26 cellular contexts compared by ENCODE assay signal in genomic region chr19:4114181-4114580, GRCh38. TPM values are rescaled to one million over a fixed set of nuclear protein-coding genes. Genes with fewer than 3 reads are reported as not detected.
DNase-seq lines count a peak whose midpoint lies in the region; ATAC-seq and TF ChIP-seq lines count a peak whose summit lies in the region.
"Had no signal": no experiment of that assay in that cellular context is flagged by ENCODE, and none has a peak within 500 bp of the region (broad histone marks: within the 10 kb centered on the region; RNA-seq: fewer than 3 reads in every experiment).

No MANE protein-coding gene starts in this region.

- H3K9me2 ChIP-seq in DOHH2 (replicated peaks; ENCODE audit: control insufficient read depth, low read length): no peaks in the 10 kb centered on the region

- TF ChIP-seq CTCF in DOHH2 (IDR thresholded peaks at IDR 0.05; ENCODE audit: low read depth, low read length, poor library complexity, severe bottlenecking) (no peak), nephron progenitor cell (IDR thresholded peaks at IDR 0.05) (no peak)

- no peaks in the 10 kb centered on the region for H3K27me3 Mint-ChIP-seq in activated CD4-positive, alpha-beta T cell treated with anti-CD3 and anti-CD28 coated beads, Interleukin-2, amount 10 ng/mL, durations not matched to agents 7 days and 5 days
- H3K27me3 Mint-ChIP-seq in activated CD8-positive, alpha-beta T cell treated with anti-CD3 and anti-CD28 coated beads, Interleukin-2, amount 10 ng/mL, durations not matched to agents 7 days and 5 days (ENCODE audit: low read depth): no peaks in the 10 kb centered on the region
- peaks cover 2% of the 10 kb centered on the region for H3K27me3 Mint-ChIP-seq in nephron progenitor cell (ENCODE audit: low read depth, poor library complexity)

- H3K4me2 ChIP-seq in DOHH2 (ENCODE audit: low read length): peak overlapping the region; percentile 97
- H3K4me2 ChIP-seq: PC-9 had no signal

- peaks cover 60% of the 10 kb centered on the region for H3K4me1 Mint-ChIP-seq in activated CD4-positive, alpha-beta T cell treated with anti-CD3 and anti-CD28 coated beads, Interleukin-2, amount 10 ng/mL, durations not matched to agents 7 days and 5 days
- peaks cover 72% of the 10 kb centered on the region for H3K4me1 Mint-ChIP-seq in activated CD8-positive, alpha-beta T cell treated with anti-CD3 and anti-CD28 coated beads, Interleukin-2, amount 10 ng/mL, durations not matched to agents 7 days and 5 days (ENCODE audit: low read depth)
- H3K4me1 Mint-ChIP-seq in nephron progenitor cell: peaks cover 14% of the 10 kb centered on the region

- peaks cover 61% of the 10 kb centered on the region for H3K4me1 ChIP-seq in DOHH2 (ENCODE audit: control insufficient read depth, low read length)
- H3K4me1 ChIP-seq: BE2C, pancreas had no signal

- H3K79me2 ChIP-seq in DOHH2 (ENCODE audit: control insufficient read depth, low read length): peaks cover 49% of the 10 kb centered on the region

- no peak for DNase-seq in activated CD4-positive, alpha-beta T cell treated with anti-CD3 and anti-CD28 coated beads, Interleukin-2, amount 10 ng/mL, durations not matched to agents 7 days and 5 days
- DNase-seq in activated CD4-positive, alpha-beta T cell treated with anti-CD3 and anti-CD28 coated beads, Interleukin-2, amount 50 U/mL, for 48 hours: no peak
- no peak for DNase-seq in activated CD8-positive, alpha-beta T cell treated with anti-CD3 and anti-CD28 coated beads, Interleukin-2, amount 10 ng/mL, durations not matched to agents 7 days and 5 days
- no peak for DNase-seq in nephron progenitor cell
- no peak for DNase-seq in NCI-H2171 treated with DMSO at 0.1 percent for 48 hours (lab: John Stamatoyannopoulos, UW)
- no peak for DNase-seq in activated naive CD4-positive, alpha-beta T cell treated with anti-CD3 and anti-CD28 coated beads, Interleukin-2, amount 50 U/mL, for 16 hours
- DNase-seq: BE2C, brain microvascular endothelial cell, cortex of kidney, NCI-H1105, NCI-H2081, NCI-H446, pancreas, PC-9, SIG-M5, T-helper 1 cell had no signal

- peaks cover 63% of the 10 kb centered on the region for H3K36me3 Mint-ChIP-seq in activated CD4-positive, alpha-beta T cell treated with anti-CD3 and anti-CD28 coated beads, Interleukin-2, amount 10 ng/mL, durations not matched to agents 7 days and 5 days (ENCODE audit: low read depth)
- H3K36me3 Mint-ChIP-seq in activated CD8-positive, alpha-beta T cell treated with anti-CD3 and anti-CD28 coated beads, Interleukin-2, amount 10 ng/mL, durations not matched to agents 7 days and 5 days (ENCODE audit: low read depth): peaks cover 76% of the 10 kb centered on the region
- H3K36me3 Mint-ChIP-seq in nephron progenitor cell (ENCODE audit: low read depth): peaks cover 77% of the 10 kb centered on the region

- 0 out of 2 replicates have a peak overlapping the region, but pooled peaks have one; percentile 27 for H3K4me3 ChIP-seq in DOHH2 (ENCODE audit: low read length)
- H3K4me3 ChIP-seq: lung, pancreas, PC-9, upper lobe of left lung had no signal

- no peaks in the 10 kb centered on the region for H3K9me3 Mint-ChIP-seq in activated CD4-positive, alpha-beta T cell treated with anti-CD3 and anti-CD28 coated beads, Interleukin-2, amount 10 ng/mL, durations not matched to agents 7 days and 5 days
- H3K9me3 Mint-ChIP-seq in activated CD8-positive, alpha-beta T cell treated with anti-CD3 and anti-CD28 coated beads, Interleukin-2, amount 10 ng/mL, durations not matched to agents 7 days and 5 days (ENCODE audit: insufficient read depth): no peaks in the 10 kb centered on the region
- no peaks in the 10 kb centered on the region for H3K9me3 Mint-ChIP-seq in nephron progenitor cell
- H3K9me3 Mint-ChIP-seq: activated T-helper 2 cell treated with anti-CD3 and anti-CD28 coated beads, Interferon-gamma antibody, Interleukin-2, Interleukin-4, amounts not matched to agents 10 μg/mL and 5 μg/mL and 100 μg/mL, durations not matched to agents 14 hours and 24 hours and 36 hours had no signal

- peaks cover 3% of the 10 kb centered on the region; the same call in 1 of the 2 replicates for H4K20me1 ChIP-seq in DOHH2 (ENCODE audit: control insufficient read depth, insufficient read depth, low read depth, low read length)

- peak overlapping the region; percentile 71 for H3K27ac ChIP-seq in DOHH2 (ENCODE audit: low read depth, low read length)
- H3K27ac ChIP-seq: brain microvascular endothelial cell, pancreas, PC-9, VCaP had no signal

- CTCF ChIA-PET in activated CD4-positive, alpha-beta T cell treated with anti-CD3 and anti-CD28 coated beads, Interleukin-2, amount 10 ng/mL, durations not matched to agents 7 days and 5 days (lab: Charles Lee): interaction anchor here (1.0 to 2.6 kb wide), 3 partner anchors 17 to 57 kb away, joined by 3 to 11 read pairs (median 3); no protein-coding TSS in a partner anchor
- CTCF ChIA-PET in activated CD8-positive, alpha-beta T cell treated with anti-CD3 and anti-CD28 coated beads, Interleukin-2, amount 10 ng/mL, durations not matched to agents 7 days and 5 days (lab: Charles Lee): interaction anchor here (1.3 to 2.2 kb wide), 4 partner anchors 10 to 127 kb away, joined by 4 to 8 read pairs (median 7); no protein-coding TSS in a partner anchor

- peaks cover 18% of the 10 kb centered on the region for H3F3A ChIP-seq in DOHH2 (ENCODE audit: control insufficient read depth, insufficient read depth)

- no peaks in the 10 kb centered on the region for H3K27me3 ChIP-seq in DOHH2 (ENCODE audit: control insufficient read depth, low read length)
- H3K27me3 ChIP-seq: BE2C, brain microvascular endothelial cell, pancreas, upper lobe of left lung had no signal

- H3K4me3 Mint-ChIP-seq in activated CD4-positive, alpha-beta T cell treated with anti-CD3 and anti-CD28 coated beads, Interleukin-2, amount 10 ng/mL, durations not matched to agents 7 days and 5 days: no peak overlapping the region
- H3K4me3 Mint-ChIP-seq in activated CD8-positive, alpha-beta T cell treated with anti-CD3 and anti-CD28 coated beads, Interleukin-2, amount 10 ng/mL, durations not matched to agents 7 days and 5 days: no peak overlapping the region
- no peak overlapping the region for H3K4me3 Mint-ChIP-seq in nephron progenitor cell

- H3K36me3 ChIP-seq in DOHH2 (ENCODE audit: control insufficient read depth, low read length): peaks cover 75% of the 10 kb centered on the region

- POLR2A ChIA-PET in activated CD4-positive, alpha-beta T cell treated with anti-CD3 and anti-CD28 coated beads, Interleukin-2, amount 10 ng/mL, durations not matched to agents 7 days and 5 days (lab: Charles Lee): no interaction called here
- POLR2A ChIA-PET in activated CD8-positive, alpha-beta T cell treated with anti-CD3 and anti-CD28 coated beads, Interleukin-2, amount 10 ng/mL, durations not matched to agents 7 days and 5 days (lab: Charles Lee): interaction anchor here (2.2 kb wide), 1 partner anchor 10 kb away, joined by 11 read pairs; no protein-coding TSS in a partner anchor

- no peak for ATAC-seq in activated CD8-positive, alpha-beta T cell treated with anti-CD3 and anti-CD28 coated beads, Interleukin-2, amount 10 ng/mL, durations not matched to agents 7 days and 5 days
- no peak for ATAC-seq in GM18861 (IDR thresholded peaks at IDR 0.05; ENCODE audit: unreplicated experiment)
- ATAC-seq: HepG2, pancreas had no signal

- peak overlapping the region; percentile 82 for H3K27ac Mint-ChIP-seq in activated CD4-positive, alpha-beta T cell treated with anti-CD3 and anti-CD28 coated beads, Interleukin-2, amount 10 ng/mL, durations not matched to agents 7 days and 5 days
- peak overlapping the region; percentile 85 for H3K27ac Mint-ChIP-seq in activated CD8-positive, alpha-beta T cell treated with anti-CD3 and anti-CD28 coated beads, Interleukin-2, amount 10 ng/mL, durations not matched to agents 7 days and 5 days
- peak overlapping the region; percentile 94 for H3K27ac Mint-ChIP-seq in nephron progenitor cell

- H3K9me3 ChIP-seq in DOHH2 (ENCODE audit: control insufficient read depth, insufficient read depth, low read length): no peaks in the 10 kb centered on the region
- H3K9me3 ChIP-seq: BE2C, pancreas, upper lobe of left lung had no signal

RNA-seq across cellular contexts. Expression of gene MAP2K2, which starts 9.7 kb away (rescaled TPM):
- 100 to 1,000 TPM; 175 to 202 TPM for total RNA-seq in activated CD4-positive, alpha-beta T cell treated with anti-CD3 and anti-CD28 coated beads, Interleukin-2, amount 10 ng/mL, durations not matched to agents 7 days and 5 days
- 100 to 1,000 TPM; 218 to 234 TPM for total RNA-seq in activated CD8-positive, alpha-beta T cell treated with anti-CD3 and anti-CD28 coated beads, Interleukin-2, amount 10 ng/mL, durations not matched to agents 7 days and 5 days

RNA-seq across cellular contexts. Expression of gene CREB3L3, which starts 39.2 kb away (rescaled TPM):
- under 1 TPM in 1 of 2 experiments, not detected in 1; 0.07 TPM for total RNA-seq in activated CD4-positive, alpha-beta T cell treated with anti-CD3 and anti-CD28 coated beads, Interleukin-2, amount 10 ng/mL, durations not matched to agents 7 days and 5 days
- under 1 TPM; 0.16 to 0.18 TPM for total RNA-seq in activated CD8-positive, alpha-beta T cell treated with anti-CD3 and anti-CD28 coated beads, Interleukin-2, amount 10 ng/mL, durations not matched to agents 7 days and 5 days
- total RNA-seq: H1, lung, PC-9, right cardiac atrium, subcutaneous adipose tissue had no signal

RNA-seq across cellular contexts. Expression of gene ZBTB7A, which starts 47.5 kb away (rescaled TPM):
- total RNA-seq in activated CD4-positive, alpha-beta T cell treated with anti-CD3 and anti-CD28 coated beads, Interleukin-2, amount 10 ng/mL, durations not matched to agents 7 days and 5 days: 10 to 100 TPM; 39.4 to 47.5 TPM
- total RNA-seq in activated CD8-positive, alpha-beta T cell treated with anti-CD3 and anti-CD28 coated beads, Interleukin-2, amount 10 ng/mL, durations not matched to agents 7 days and 5 days: 10 to 100 TPM; 59.1 to 63.1 TPM
